9 cellular contexts compared by ENCODE assay signal in the genomic region with DNA sequence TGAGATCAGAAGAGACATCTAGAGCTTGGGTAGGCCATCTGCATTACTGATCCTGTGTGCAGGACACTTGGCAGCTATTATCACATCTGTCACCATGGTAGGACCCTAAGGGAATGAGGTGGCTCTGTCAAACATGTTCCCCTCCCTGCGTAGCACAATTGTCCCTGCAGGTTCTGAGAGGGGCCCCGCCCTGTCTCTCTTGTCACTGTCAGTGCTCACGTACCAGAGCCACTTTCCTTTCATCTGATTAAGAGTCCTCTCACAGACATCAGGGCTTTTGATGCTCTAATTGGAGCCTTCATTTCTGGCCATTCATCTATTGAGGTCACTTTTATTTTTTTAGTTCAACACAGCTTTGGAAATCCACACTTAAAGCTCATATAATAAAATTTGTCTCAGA.
"Had no signal": no experiment of that assay in that cellular context is flagged by ENCODE, and none has a peak within 500 bp of the region (broad histone marks: within the 10 kb centered on the region; RNA-seq: fewer than 3 reads in every experiment).

No MANE protein-coding gene starts in this region.

- H3K36me3 ChIP-seq: HAP-1 had no signal

- H3K4me1 ChIP-seq: HAP-1 had no signal

- H3K9me3 ChIP-seq: HAP-1 had no signal

- H3K27me3 Mint-ChIP-seq: IgD-negative memory B cell had no signal

- ATAC-seq: HCT116, HepG2 had no signal

- H3K4me3 ChIP-seq: GM23248, HAP-1 had no signal

- H3K9me3 Mint-ChIP-seq: HFFc6, IgD-negative memory B cell had no signal

- H3K27ac ChIP-seq: GM23248, HL-60 had no signal

- H3K4me3 Mint-ChIP-seq: HFFc6 had no signal

- DNase-seq: GM23248, GOT3, H7, HFFc6 had no signal
